28 cellular contexts compared by ENCODE assay signal in genomic region chr14:90995785-90996184, GRCh38.
"Had no signal": no experiment of that assay in that cellular context is flagged by ENCODE, and none has a peak within 500 bp of the region (broad histone marks: within the 10 kb centered on the region; RNA-seq: fewer than 3 reads in every experiment).

No MANE protein-coding gene starts in this region.

- H3K9me3 Mint-ChIP-seq: activated CD8-positive, alpha-beta T cell treated with anti-CD3 and anti-CD28 coated beads for 36 hours; activated T-cell treated with anti-CD3 and anti-CD28 coated beads, Interleukin-2, amount 50 U/mL, for 72 hours; effector memory CD8-positive, alpha-beta T cell; immature natural killer cell; natural killer cell; neural progenitor cell; T-helper 2 cell treated with Interferon-gamma antibody and Interleukin-4, amounts not matched to agents 5 μg/mL and 100 μg/mL, for 36 hours had no signal

- FAIRE-seq: urothelium cell line had no signal

- ATAC-seq: activated CD8-positive, alpha-beta T cell treated with anti-CD3 and anti-CD28 coated beads for 36 hours; effector memory CD8-positive, alpha-beta T cell; natural killer cell; psoas muscle; stimulated activated naive CD8-positive, alpha-beta T cell treated with anti-CD3 and anti-CD28 coated beads, Interleukin-15, Interleukin-2, amounts not matched to agents 100 U/mL and 50 U/mL, for 24 hours had no signal

- H3K9ac ChIP-seq: neural progenitor cell, parathyroid adenoma had no signal

- H3K27ac ChIP-seq: neural progenitor cell, parathyroid adenoma, psoas muscle, thoracic aorta had no signal

- H3K4me1 ChIP-seq: parathyroid adenoma, psoas muscle had no signal

- H3K27ac Mint-ChIP-seq: activated CD8-positive, alpha-beta T cell treated with anti-CD3 and anti-CD28 coated beads for 36 hours; activated naive CD8-positive, alpha-beta T cell; brain; immature natural killer cell; natural killer cell; neural progenitor cell; T-helper 2 cell treated with Interferon-gamma antibody and Interleukin-4, amounts not matched to agents 5 μg/mL and 100 μg/mL, for 36 hours had no signal

- H3K27me3 Mint-ChIP-seq: activated CD8-positive, alpha-beta T cell treated with anti-CD3 and anti-CD28 coated beads for 36 hours; activated naive CD8-positive, alpha-beta T cell; brain; effector memory CD8-positive, alpha-beta T cell had no signal

- H2AFZ ChIP-seq: neural progenitor cell, parathyroid adenoma had no signal

- H3K4me2 ChIP-seq: neural progenitor cell had no signal

- H3K36me3 ChIP-seq: neural progenitor cell, thoracic aorta had no signal

- H3K9me3 ChIP-seq: psoas muscle, thoracic aorta had no signal

- H3K4me3 ChIP-seq: neural progenitor cell, psoas muscle, thoracic aorta had no signal

- H3K4me3 Mint-ChIP-seq: activated CD8-positive, alpha-beta T cell treated with anti-CD3 and anti-CD28 coated beads for 36 hours; activated naive CD8-positive, alpha-beta T cell; brain; effector memory CD8-positive, alpha-beta T cell; immature natural killer cell; natural killer cell; neural progenitor cell; T-helper 2 cell treated with Interferon-gamma antibody and Interleukin-4, amounts not matched to agents 5 μg/mL and 100 μg/mL, for 36 hours had no signal

- DNase-seq: activated CD4-positive, alpha-beta T cell treated with anti-CD3 and anti-CD28 coated beads, Interleukin-2, amount 50 U/mL, for 1 hour; activated CD8-positive, alpha-beta T cell treated with anti-CD3 and anti-CD28 coated beads for 36 hours; activated naive CD4-positive, alpha-beta T cell; activated T-cell treated with anti-CD3 and anti-CD28 coated beads for 4 hours; activated T-cell treated with anti-CD3 and anti-CD28 coated beads, Interleukin-2, amount 50 U/mL, for 72 hours; aorta; cortex of kidney; effector memory CD8-positive, alpha-beta T cell; erythroblast; head of caudate nucleus; hypothalamus; immature natural killer cell; kidney; left colon; midbrain; natural killer cell; occipital lobe; psoas muscle; stimulated activated CD4-positive, alpha-beta T cell treated with anti-CD3 and anti-CD28 coated beads, Interleukin-15, amount 100 ng/mL, for 24 hours; stimulated activated CD4-positive, alpha-beta T cell treated with anti-CD3 and anti-CD28 coated beads, Interleukin-2, amount 100 ng/mL, for 24 hours; stimulated activated naive CD8-positive, alpha-beta T cell treated with anti-CD3 and anti-CD28 coated beads, Interleukin-15, Interleukin-2, amounts not matched to agents 100 U/mL and 50 U/mL, for 24 hours had no signal

- H3K27me3 ChIP-seq: neural progenitor cell had no signal

- H3K79me2 ChIP-seq: parathyroid adenoma had no signal

- H3K36me3 Mint-ChIP-seq: natural killer cell, neural progenitor cell had no signal
